In genomic region chr20:13364278-13365170, GRCh38 we compare ENCODE assay signal across 34 cellular contexts.
"Had no signal": no experiment of that assay in that cellular context is flagged by ENCODE, and none has a peak within 500 bp of the region (broad histone marks: within the 10 kb centered on the region; RNA-seq: fewer than 3 reads in every experiment).

No MANE protein-coding gene starts in this region.

- H3K27me3 Mint-ChIP-seq: activated CD4-positive, alpha-beta memory T cell treated with anti-CD3 and anti-CD28 coated beads, Interleukin-2, amount 10 ng/mL, durations not matched to agents 7 days and 5 days; activated CD4-positive, alpha-beta T cell treated with anti-CD3 and anti-CD28 coated beads, Interleukin-2, amount 10 ng/mL, durations not matched to agents 7 days and 5 days; activated naive CD8-positive, alpha-beta T cell; activated T-cell treated with anti-CD3 and anti-CD28 coated beads, Interleukin-2, amount 50 U/mL, for 24 hours; activated T-helper 17 cell treated with anti-CD3 and anti-CD28 coated beads, Interleukin-2, amount 50 U/mL, for 72 hours; central memory CD8-positive, alpha-beta T cell; dendritic cell treated with granulocyte-macrophage colony-stimulating factor and Interleukin-4, amounts not matched to agents 40 ng/mL and 50 ng/mL, for 4 days had no signal

- H3K4me3 Mint-ChIP-seq: activated CD4-positive, alpha-beta memory T cell treated with anti-CD3 and anti-CD28 coated beads, Interleukin-2, amount 10 ng/mL, durations not matched to agents 7 days and 5 days; activated CD4-positive, alpha-beta T cell treated with anti-CD3 and anti-CD28 coated beads, Interleukin-2, amount 10 ng/mL, durations not matched to agents 7 days and 5 days; activated naive CD8-positive, alpha-beta T cell; activated T-cell treated with anti-CD3 and anti-CD28 coated beads, Interleukin-2, amount 50 U/mL, for 24 hours; activated T-helper 17 cell treated with anti-CD3 and anti-CD28 coated beads, Interleukin-2, amount 50 U/mL, for 72 hours; central memory CD8-positive, alpha-beta T cell; dendritic cell treated with granulocyte-macrophage colony-stimulating factor and Interleukin-4, amounts not matched to agents 40 ng/mL and 50 ng/mL, for 4 days; endodermal cell; WTC11 had no signal

- H3K27ac Mint-ChIP-seq: activated CD4-positive, alpha-beta memory T cell treated with anti-CD3 and anti-CD28 coated beads, Interleukin-2, amount 10 ng/mL, durations not matched to agents 7 days and 5 days; activated CD4-positive, alpha-beta T cell treated with anti-CD3 and anti-CD28 coated beads, Interleukin-2, amount 10 ng/mL, durations not matched to agents 7 days and 5 days; activated naive CD8-positive, alpha-beta T cell; activated T-cell treated with anti-CD3 and anti-CD28 coated beads, Interleukin-2, amount 50 U/mL, for 24 hours; activated T-helper 17 cell treated with anti-CD3 and anti-CD28 coated beads, Interleukin-2, amount 50 U/mL, for 72 hours; dendritic cell treated with granulocyte-macrophage colony-stimulating factor and Interleukin-4, amounts not matched to agents 40 ng/mL and 50 ng/mL, for 4 days; endodermal cell; WTC11 had no signal

- H3K4me1 ChIP-seq: esophagus muscularis mucosa, foreskin keratinocyte, gastrocnemius medialis, heart left ventricle had no signal

- H3K9me3 ChIP-seq: esophagus muscularis mucosa, gastrocnemius medialis had no signal

- H3K4me3 ChIP-seq: coronary artery, dorsolateral prefrontal cortex, esophagus muscularis mucosa, gastrocnemius medialis, heart left ventricle had no signal

- H3K9me3 Mint-ChIP-seq: activated CD4-positive, alpha-beta memory T cell treated with anti-CD3 and anti-CD28 coated beads, Interleukin-2, amount 10 ng/mL, durations not matched to agents 7 days and 5 days; activated CD4-positive, alpha-beta T cell treated with anti-CD3 and anti-CD28 coated beads, Interleukin-2, amount 10 ng/mL, durations not matched to agents 7 days and 5 days; activated T-cell treated with anti-CD3 and anti-CD28 coated beads, Interleukin-2, amount 50 U/mL, for 24 hours had no signal

- ATAC-seq: activated T-helper 17 cell treated with anti-CD3 and anti-CD28 coated beads, Interleukin-2, amount 50 U/mL, for 72 hours; foreskin keratinocyte; gastrocnemius medialis; heart left ventricle; WTC11 had no signal

- H3K4me1 Mint-ChIP-seq: activated CD4-positive, alpha-beta memory T cell treated with anti-CD3 and anti-CD28 coated beads, Interleukin-2, amount 10 ng/mL, durations not matched to agents 7 days and 5 days; activated CD4-positive, alpha-beta T cell treated with anti-CD3 and anti-CD28 coated beads, Interleukin-2, amount 10 ng/mL, durations not matched to agents 7 days and 5 days; activated T-helper 17 cell treated with anti-CD3 and anti-CD28 coated beads, Interleukin-2, amount 50 U/mL, for 72 hours; central memory CD8-positive, alpha-beta T cell had no signal

- H3K27ac ChIP-seq: brain microvascular endothelial cell, coronary artery, dorsolateral prefrontal cortex, esophagus muscularis mucosa, foreskin keratinocyte, gastrocnemius medialis, heart left ventricle, VCaP had no signal

- FAIRE-seq: astrocyte, bronchial epithelial cell, TTC549 had no signal

- H3K27me3 ChIP-seq: brain microvascular endothelial cell, dorsolateral prefrontal cortex, esophagus muscularis mucosa, foreskin keratinocyte, gastrocnemius medialis, heart left ventricle had no signal

- H3K36me3 ChIP-seq: brain microvascular endothelial cell, esophagus muscularis mucosa, gastrocnemius medialis, heart left ventricle had no signal

- DNase-seq: activated CD4-positive, alpha-beta memory T cell treated with anti-CD3 and anti-CD28 coated beads, Interleukin-2, amount 10 ng/mL, durations not matched to agents 7 days and 5 days; activated CD4-positive, alpha-beta T cell treated with anti-CD3 and anti-CD28 coated beads for 1 hour; activated CD4-positive, alpha-beta T cell treated with anti-CD3 and anti-CD28 coated beads for 4 hours; activated CD4-positive, alpha-beta T cell treated with anti-CD3 and anti-CD28 coated beads, Interleukin-2, amount 10 ng/mL, durations not matched to agents 7 days and 5 days; activated CD4-positive, alpha-beta T cell treated with anti-CD3 and anti-CD28 coated beads, Interleukin-2, amount 50 U/mL, for 4 hours; activated CD8-positive, alpha-beta memory T cell treated with anti-CD3 and anti-CD28 coated beads, Interleukin-2, amount 50 U/mL, for 48 hours; activated effector memory CD4-positive, alpha-beta T cell treated with Interleukin-2 at 50 U/mL for 16 hours; activated gamma-delta T cell treated with Interleukin-2 at 50 U/mL for 16 hours; activated naive CD4-positive, alpha-beta T cell treated with anti-CD3 and anti-CD28 coated beads, Interleukin-2, amount 50 U/mL, for 16 hours; activated naive CD4-positive, alpha-beta T cell treated with Interleukin-2 at 50 U/mL for 16 hours; activated T-cell treated with anti-CD3 and anti-CD28 coated beads for 4 hours; activated T-cell treated with anti-CD3 and anti-CD28 coated beads, Interleukin-2, amount 50 U/mL, for 24 hours; amniotic stem cell; anterior cingulate cortex; brain microvascular endothelial cell; dorsolateral prefrontal cortex; effector memory CD4-positive, alpha-beta T cell; endodermal cell; foreskin keratinocyte; gastrocnemius medialis; glutamatergic neuron; heart left ventricle; T-helper 2 cell had no signal
